ENCODE assay signal across 1 cellular context in the genomic region with DNA sequence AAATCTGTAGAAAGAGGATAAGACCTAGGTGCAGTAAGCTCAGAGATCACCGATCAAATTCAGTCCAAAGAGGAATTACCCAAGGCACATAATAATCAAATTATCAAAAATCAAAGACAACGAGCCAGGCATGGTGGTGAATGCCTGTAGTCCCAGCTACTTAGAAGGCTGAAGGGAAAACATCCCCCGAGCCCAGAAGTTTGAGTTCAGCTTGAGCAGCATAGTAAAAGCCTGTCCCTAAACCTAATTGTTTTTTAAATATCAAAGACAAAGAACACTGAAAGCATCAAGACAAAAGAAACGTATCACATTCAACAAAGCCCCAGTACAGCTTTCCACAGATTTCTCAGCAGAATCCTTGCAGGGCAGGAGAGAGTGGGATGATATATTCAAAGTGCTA.
TF ChIP-seq lines count a peak whose summit lies in the region.

No MANE protein-coding gene starts in this region.

TF ChIP-seq in H1, 55 proteins besides CTCF, POLR2A, EP300 and RAD21 (continued from another document):
- TF ChIP-seq, protein P1, sequence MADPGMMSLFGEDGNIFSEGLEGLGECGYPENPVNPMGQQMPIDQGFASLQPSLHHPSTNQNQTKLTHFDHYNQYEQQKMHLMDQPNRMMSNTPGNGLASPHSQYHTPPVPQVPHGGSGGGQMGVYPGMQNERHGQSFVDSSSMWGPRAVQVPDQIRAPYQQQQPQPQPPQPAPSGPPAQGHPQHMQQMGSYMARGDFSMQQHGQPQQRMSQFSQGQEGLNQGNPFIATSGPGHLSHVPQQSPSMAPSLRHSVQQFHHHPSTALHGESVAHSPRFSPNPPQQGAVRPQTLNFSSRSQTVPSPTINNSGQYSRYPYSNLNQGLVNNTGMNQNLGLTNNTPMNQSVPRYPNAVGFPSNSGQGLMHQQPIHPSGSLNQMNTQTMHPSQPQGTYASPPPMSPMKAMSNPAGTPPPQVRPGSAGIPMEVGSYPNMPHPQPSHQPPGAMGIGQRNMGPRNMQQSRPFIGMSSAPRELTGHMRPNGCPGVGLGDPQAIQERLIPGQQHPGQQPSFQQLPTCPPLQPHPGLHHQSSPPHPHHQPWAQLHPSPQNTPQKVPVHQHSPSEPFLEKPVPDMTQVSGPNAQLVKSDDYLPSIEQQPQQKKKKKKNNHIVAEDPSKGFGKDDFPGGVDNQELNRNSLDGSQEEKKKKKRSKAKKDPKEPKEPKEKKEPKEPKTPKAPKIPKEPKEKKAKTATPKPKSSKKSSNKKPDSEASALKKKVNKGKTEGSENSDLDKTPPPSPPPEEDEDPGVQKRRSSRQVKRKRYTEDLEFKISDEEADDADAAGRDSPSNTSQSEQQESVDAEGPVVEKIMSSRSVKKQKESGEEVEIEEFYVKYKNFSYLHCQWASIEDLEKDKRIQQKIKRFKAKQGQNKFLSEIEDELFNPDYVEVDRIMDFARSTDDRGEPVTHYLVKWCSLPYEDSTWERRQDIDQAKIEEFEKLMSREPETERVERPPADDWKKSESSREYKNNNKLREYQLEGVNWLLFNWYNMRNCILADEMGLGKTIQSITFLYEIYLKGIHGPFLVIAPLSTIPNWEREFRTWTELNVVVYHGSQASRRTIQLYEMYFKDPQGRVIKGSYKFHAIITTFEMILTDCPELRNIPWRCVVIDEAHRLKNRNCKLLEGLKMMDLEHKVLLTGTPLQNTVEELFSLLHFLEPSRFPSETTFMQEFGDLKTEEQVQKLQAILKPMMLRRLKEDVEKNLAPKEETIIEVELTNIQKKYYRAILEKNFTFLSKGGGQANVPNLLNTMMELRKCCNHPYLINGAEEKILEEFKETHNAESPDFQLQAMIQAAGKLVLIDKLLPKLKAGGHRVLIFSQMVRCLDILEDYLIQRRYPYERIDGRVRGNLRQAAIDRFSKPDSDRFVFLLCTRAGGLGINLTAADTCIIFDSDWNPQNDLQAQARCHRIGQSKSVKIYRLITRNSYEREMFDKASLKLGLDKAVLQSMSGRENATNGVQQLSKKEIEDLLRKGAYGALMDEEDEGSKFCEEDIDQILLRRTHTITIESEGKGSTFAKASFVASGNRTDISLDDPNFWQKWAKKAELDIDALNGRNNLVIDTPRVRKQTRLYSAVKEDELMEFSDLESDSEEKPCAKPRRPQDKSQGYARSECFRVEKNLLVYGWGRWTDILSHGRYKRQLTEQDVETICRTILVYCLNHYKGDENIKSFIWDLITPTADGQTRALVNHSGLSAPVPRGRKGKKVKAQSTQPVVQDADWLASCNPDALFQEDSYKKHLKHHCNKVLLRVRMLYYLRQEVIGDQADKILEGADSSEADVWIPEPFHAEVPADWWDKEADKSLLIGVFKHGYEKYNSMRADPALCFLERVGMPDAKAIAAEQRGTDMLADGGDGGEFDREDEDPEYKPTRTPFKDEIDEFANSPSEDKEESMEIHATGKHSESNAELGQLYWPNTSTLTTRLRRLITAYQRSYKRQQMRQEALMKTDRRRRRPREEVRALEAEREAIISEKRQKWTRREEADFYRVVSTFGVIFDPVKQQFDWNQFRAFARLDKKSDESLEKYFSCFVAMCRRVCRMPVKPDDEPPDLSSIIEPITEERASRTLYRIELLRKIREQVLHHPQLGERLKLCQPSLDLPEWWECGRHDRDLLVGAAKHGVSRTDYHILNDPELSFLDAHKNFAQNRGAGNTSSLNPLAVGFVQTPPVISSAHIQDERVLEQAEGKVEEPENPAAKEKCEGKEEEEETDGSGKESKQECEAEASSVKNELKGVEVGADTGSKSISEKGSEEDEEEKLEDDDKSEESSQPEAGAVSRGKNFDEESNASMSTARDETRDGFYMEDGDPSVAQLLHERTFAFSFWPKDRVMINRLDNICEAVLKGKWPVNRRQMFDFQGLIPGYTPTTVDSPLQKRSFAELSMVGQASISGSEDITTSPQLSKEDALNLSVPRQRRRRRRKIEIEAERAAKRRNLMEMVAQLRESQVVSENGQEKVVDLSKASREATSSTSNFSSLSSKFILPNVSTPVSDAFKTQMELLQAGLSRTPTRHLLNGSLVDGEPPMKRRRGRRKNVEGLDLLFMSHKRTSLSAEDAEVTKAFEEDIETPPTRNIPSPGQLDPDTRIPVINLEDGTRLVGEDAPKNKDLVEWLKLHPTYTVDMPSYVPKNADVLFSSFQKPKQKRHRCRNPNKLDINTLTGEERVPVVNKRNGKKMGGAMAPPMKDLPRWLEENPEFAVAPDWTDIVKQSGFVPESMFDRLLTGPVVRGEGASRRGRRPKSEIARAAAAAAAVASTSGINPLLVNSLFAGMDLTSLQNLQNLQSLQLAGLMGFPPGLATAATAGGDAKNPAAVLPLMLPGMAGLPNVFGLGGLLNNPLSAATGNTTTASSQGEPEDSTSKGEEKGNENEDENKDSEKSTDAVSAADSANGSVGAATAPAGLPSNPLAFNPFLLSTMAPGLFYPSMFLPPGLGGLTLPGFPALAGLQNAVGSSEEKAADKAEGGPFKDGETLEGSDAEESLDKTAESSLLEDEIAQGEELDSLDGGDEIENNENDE (IDR thresholded peaks at IDR 0.05; ENCODE audit: insufficient replicate concordance, low read length): no peak
- no peak for TF ChIP-seq RFX5 (IDR thresholded peaks at IDR 0.05; ENCODE audit: borderline replicate concordance, low read depth, low read length)
- TF ChIP-seq, protein P2, sequence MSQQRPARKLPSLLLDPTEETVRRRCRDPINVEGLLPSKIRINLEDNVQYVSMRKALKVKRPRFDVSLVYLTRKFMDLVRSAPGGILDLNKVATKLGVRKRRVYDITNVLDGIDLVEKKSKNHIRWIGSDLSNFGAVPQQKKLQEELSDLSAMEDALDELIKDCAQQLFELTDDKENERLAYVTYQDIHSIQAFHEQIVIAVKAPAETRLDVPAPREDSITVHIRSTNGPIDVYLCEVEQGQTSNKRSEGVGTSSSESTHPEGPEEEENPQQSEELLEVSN (IDR thresholded peaks at IDR 0.05): no peak
TF ChIP-seq in H1: peak in this region for 0.
